ENCODE assay signal across 16 cellular contexts in genomic region chr19:34275705-34276104, GRCh38.
"Had no signal": no experiment of that assay in that cellular context is flagged by ENCODE, and none has a peak within 500 bp of the region (broad histone marks: within the 10 kb centered on the region; RNA-seq: fewer than 3 reads in every experiment).

No MANE protein-coding gene starts in this region.

- H3K27me3 Mint-ChIP-seq: activated naive CD8-positive, alpha-beta T cell treated with anti-CD3 and anti-CD28 coated beads for 36 hours; memory B cell; natural killer cell treated with Interleukin-12 subunit alpha and Interleukin-12 subunit beta and Interleukin-15 and Interleukin-18, amount 100 ng/mL, for 72 hours; stimulated activated naive B cell treated with anti-CD40 and anti-IgM and Interleukin-4, amounts not matched to agents 10 μg/mL and 1 μg/mL and 100 μg/mL, for 72 hours had no signal

- H3K27me3 ChIP-seq: body of pancreas, spleen, upper lobe of right lung had no signal

- H3K9me3 Mint-ChIP-seq: memory B cell; natural killer cell treated with Interleukin-12 subunit alpha and Interleukin-12 subunit beta and Interleukin-15 and Interleukin-18, amount 100 ng/mL, for 72 hours; stimulated activated naive B cell treated with anti-CD40 and anti-IgM and Interleukin-4, amounts not matched to agents 10 μg/mL and 1 μg/mL and 100 μg/mL, for 72 hours had no signal

- H3K36me3 ChIP-seq: neutrophil had no signal

- H3K9me3 ChIP-seq: body of pancreas, neutrophil, spleen, upper lobe of right lung had no signal

- H2AFZ ChIP-seq: parathyroid adenoma had no signal

- H3K9ac ChIP-seq: parathyroid adenoma had no signal

- DNase-seq: activated CD4-positive, alpha-beta T cell treated with anti-CD3 and anti-CD28 coated beads, Interleukin-2, amount 50 U/mL, for 48 hours; activated naive CD4-positive, alpha-beta T cell; activated naive CD8-positive, alpha-beta T cell treated with anti-CD3 and anti-CD28 coated beads for 36 hours; amniotic stem cell; left ventricle myocardium superior; spleen; stimulated activated CD4-positive, alpha-beta T cell treated with anti-CD3 and anti-CD28 coated beads, Interleukin-4, amount 100 ng/mL, for 4 hours; stimulated activated naive B cell treated with anti-CD40 and anti-IgM and Interleukin-4, amounts not matched to agents 10 μg/mL and 1 μg/mL and 100 μg/mL, for 72 hours; upper lobe of right lung; WERI-Rb-1 had no signal

- H3K4me3 ChIP-seq: body of pancreas, spleen, upper lobe of right lung had no signal

- H3K36me3 Mint-ChIP-seq: natural killer cell treated with Interleukin-12 subunit alpha and Interleukin-12 subunit beta and Interleukin-15 and Interleukin-18, amount 100 ng/mL, for 72 hours had no signal

- H3K27ac ChIP-seq: neutrophil, parathyroid adenoma, upper lobe of right lung, WERI-Rb-1 had no signal

- H3K27ac Mint-ChIP-seq: activated naive CD8-positive, alpha-beta T cell treated with anti-CD3 and anti-CD28 coated beads for 36 hours; natural killer cell treated with Interleukin-12 subunit alpha and Interleukin-12 subunit beta and Interleukin-15 and Interleukin-18, amount 100 ng/mL, for 72 hours; stimulated activated naive B cell treated with anti-CD40 and anti-IgM and Interleukin-4, amounts not matched to agents 10 μg/mL and 1 μg/mL and 100 μg/mL, for 72 hours; T-helper 1 cell treated with Interleukin-12 subunit alpha and Interleukin-12 subunit beta and Interleukin-4 antibody, amounts not matched to agents 30 μg/mL and 1 μg/mL, for 36 hours had no signal

- H3K4me3 Mint-ChIP-seq: activated naive CD8-positive, alpha-beta T cell treated with anti-CD3 and anti-CD28 coated beads for 36 hours; memory B cell; natural killer cell treated with Interleukin-12 subunit alpha and Interleukin-12 subunit beta and Interleukin-15 and Interleukin-18, amount 100 ng/mL, for 72 hours; stimulated activated naive B cell treated with anti-CD40 and anti-IgM and Interleukin-4, amounts not matched to agents 10 μg/mL and 1 μg/mL and 100 μg/mL, for 72 hours; T-helper 1 cell treated with Interleukin-12 subunit alpha and Interleukin-12 subunit beta and Interleukin-4 antibody, amounts not matched to agents 30 μg/mL and 1 μg/mL, for 36 hours had no signal
